14 cellular contexts compared by ENCODE assay signal in genomic region chr2:160934263-160934662, GRCh38.
"Had no signal": no experiment of that assay in that cellular context is flagged by ENCODE, and none has a peak within 500 bp of the region (broad histone marks: within the 10 kb centered on the region; RNA-seq: fewer than 3 reads in every experiment).

No MANE protein-coding gene starts in this region.

- H3K9me3 ChIP-seq: thoracic aorta had no signal

- H3K27ac Mint-ChIP-seq: activated CD4-positive, alpha-beta memory T cell treated with anti-CD3 and anti-CD28 coated beads for 36 hours; memory B cell; nephron progenitor cell; stimulated activated naive CD8-positive, alpha-beta T cell treated with anti-CD3 and anti-CD28 coated beads, Interleukin-15, Interleukin-2, amounts not matched to agents 100 ng/mL and 50 ng/mL, for 24 hours; T-helper 2 cell treated with Interferon-gamma antibody and Interleukin-4, amounts not matched to agents 5 μg/mL and 100 μg/mL, for 36 hours had no signal

- H3K4me3 ChIP-seq: thoracic aorta had no signal

- H3K4me3 Mint-ChIP-seq: activated CD4-positive, alpha-beta memory T cell treated with anti-CD3 and anti-CD28 coated beads for 36 hours; central memory CD8-positive, alpha-beta T cell; memory B cell; nephron progenitor cell; stimulated activated naive CD8-positive, alpha-beta T cell treated with anti-CD3 and anti-CD28 coated beads, Interleukin-15, Interleukin-2, amounts not matched to agents 100 ng/mL and 50 ng/mL, for 24 hours; T-helper 2 cell treated with Interferon-gamma antibody and Interleukin-4, amounts not matched to agents 5 μg/mL and 100 μg/mL, for 36 hours had no signal

- H3K9me3 Mint-ChIP-seq: activated CD4-positive, alpha-beta memory T cell treated with anti-CD3 and anti-CD28 coated beads for 36 hours; central memory CD8-positive, alpha-beta T cell; stimulated activated naive CD8-positive, alpha-beta T cell treated with anti-CD3 and anti-CD28 coated beads, Interleukin-15, Interleukin-2, amounts not matched to agents 100 ng/mL and 50 ng/mL, for 24 hours; T-helper 2 cell treated with Interferon-gamma antibody and Interleukin-4, amounts not matched to agents 5 μg/mL and 100 μg/mL, for 36 hours had no signal

- H3K27ac ChIP-seq: epithelial cell of prostate, thoracic aorta had no signal

- FAIRE-seq: urothelium cell line had no signal

- H3K4me1 Mint-ChIP-seq: central memory CD8-positive, alpha-beta T cell; memory B cell had no signal

- H3K36me3 Mint-ChIP-seq: activated CD4-positive, alpha-beta memory T cell treated with anti-CD3 and anti-CD28 coated beads for 36 hours had no signal

- DNase-seq: activated CD4-positive, alpha-beta memory T cell treated with anti-CD3 and anti-CD28 coated beads for 36 hours; activated CD4-positive, CD25-positive, alpha-beta regulatory T cell treated with anti-CD3 and anti-CD28 coated beads, Interleukin-2, amount 50 U/mL, for 72 hours; activated gamma-delta T cell treated with Interleukin-2 at 50 U/mL for 16 hours; activated T-cell treated with anti-CD3 and anti-CD28 coated beads, Interleukin-2, amount 50 U/mL, for 48 hours; effector memory CD4-positive, alpha-beta T cell; nephron progenitor cell; stimulated activated CD4-positive, alpha-beta T cell treated with anti-CD3 and anti-CD28 coated beads, Interleukin-4, amount 100 ng/mL, for 1 hour had no signal
